Comparison of ENCODE assay signal across 23 cellular contexts in the genomic region with DNA sequence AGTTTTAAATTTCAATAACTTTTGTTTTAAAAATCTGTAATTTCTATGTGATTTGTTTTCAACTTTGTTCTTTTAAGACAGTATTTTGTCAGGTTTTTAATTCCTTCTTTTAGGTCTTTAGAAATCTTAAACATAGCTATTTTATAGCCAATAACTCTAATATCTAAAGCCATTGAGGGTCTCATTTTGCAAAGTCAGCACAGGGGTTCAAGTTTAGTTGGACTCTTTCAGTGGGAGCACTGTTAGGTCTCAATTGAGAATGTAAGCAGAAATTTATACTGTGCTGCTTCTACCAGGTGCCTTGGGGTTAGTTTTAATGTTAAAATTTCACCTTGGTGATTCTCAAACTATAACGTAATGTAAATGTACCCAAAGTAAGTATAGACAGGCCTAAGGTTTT.
"Had no signal": no experiment of that assay in that cellular context is flagged by ENCODE, and none has a peak within 500 bp of the region (broad histone marks: within the 10 kb centered on the region; RNA-seq: fewer than 3 reads in every experiment).

No MANE protein-coding gene starts in this region.

- H3K79me2 ChIP-seq: hepatocyte had no signal

- H3K27ac ChIP-seq: coronary artery, dorsolateral prefrontal cortex, esophagus muscularis mucosa, foreskin keratinocyte, gastroesophageal sphincter, heart left ventricle, hepatocyte, left lung, lower lobe of right lung had no signal

- ATAC-seq: foreskin keratinocyte, gastroesophageal sphincter, heart left ventricle, left cardiac atrium, left lung, left ventricle myocardium superior, lower lobe of right lung, mucosa of descending colon had no signal

- FAIRE-seq: endothelial cell of umbilical vein, frontal cortex, kidney had no signal

- H3K9me3 ChIP-seq: esophagus muscularis mucosa, gastroesophageal sphincter, heart left ventricle, left lung, lower lobe of right lung, mucosa of descending colon had no signal

- H3K4me2 ChIP-seq: hepatocyte had no signal

- H3K4me3 ChIP-seq: coronary artery, dorsolateral prefrontal cortex, esophagus muscularis mucosa, gastroesophageal sphincter, heart left ventricle, hepatocyte, left lung, lower lobe of right lung, mucosa of descending colon had no signal

- H3K27me3 ChIP-seq: dorsolateral prefrontal cortex, esophagus muscularis mucosa, foreskin keratinocyte, gastroesophageal sphincter, heart left ventricle, hepatocyte, left lung had no signal

- H2AFZ ChIP-seq: hepatocyte had no signal

- H3K4me1 ChIP-seq: esophagus muscularis mucosa, foreskin keratinocyte, heart left ventricle, left lung, lower lobe of right lung had no signal

- DNase-seq: dermis blood vessel endothelial cell; dorsolateral prefrontal cortex; effector CD4-positive, alpha-beta T cell; effector memory CD4-positive, alpha-beta T cell; foreskin keratinocyte; heart left ventricle; hypothalamus; immature natural killer cell; islet precursor cell; kidney; kidney glomerular epithelial cell; left cardiac atrium; left lung; left ventricle myocardium superior; lower lobe of right lung; mesenchymal stem cell; mucosa of descending colon had no signal

- H3K36me3 ChIP-seq: gastroesophageal sphincter, left lung had no signal
